In genomic region chr7:130205084-130205947, GRCh38 we compare ENCODE assay signal across 8 cellular contexts. TPM values are rescaled to one million over a fixed set of nuclear protein-coding genes. Genes with fewer than 3 reads are reported as not detected.
DNase-seq lines count a peak whose midpoint lies in the region; ATAC-seq and TF ChIP-seq lines count a peak whose summit lies in the region.

TSS of gene TMEM209 (minus strand) at chr7:130205406. CDS start at chr7:130205375, 31 bp downstream.

- H3K9me3 ChIP-seq in Peyer's patch (no peaks in the 10 kb centered on the region), muscle layer of colon (ENCODE audit: low read length) (no peaks in the 10 kb centered on the region)

- ATAC-seq in GM21737 (IDR thresholded peaks at IDR 0.05; ENCODE audit: unreplicated experiment) (peak; percentile 95), esophagus mucosa (peak; percentile 96)

- peaks cover 17% of the 10 kb centered on the region for H3K79me2 ChIP-seq in KMS-11 (ENCODE audit: insufficient read depth, low read depth)

- H4K20me1 ChIP-seq in KMS-11 (ENCODE audit: insufficient read depth): no peaks in the 10 kb centered on the region

- H3K4me3 ChIP-seq in KMS-11 (IDR thresholded peaks at IDR 0.05; ENCODE audit: insufficient read depth, low read depth, low read length) (peak within 1 kb of the TSS; percentile 67), Peyer's patch (peak within 1 kb of the TSS; percentile 58 to 82 (median 70)), muscle layer of colon (ENCODE audit: low read depth in 1 of 2, low read length in 2 of 2) (peak within 1 kb of the TSS; percentile 66 to 100)

- peak; percentile 78 to 79 for TF ChIP-seq POLR2A in Peyer's patch (IDR thresholded peaks at IDR 0.05)

- TF ChIP-seq CTCF in KMS-11 (conservative IDR thresholded peaks at IDR 0.05; ENCODE audit: low read depth, low read length) (no peak), Peyer's patch (IDR thresholded peaks at IDR 0.05) (no peak)

- H2AFZ ChIP-seq in KMS-11 (ENCODE audit: low read depth): peak within 1 kb of the TSS; percentile 89

- H3K27me3 ChIP-seq in KMS-11 (ENCODE audit: insufficient read depth, low read depth): no peaks in the 10 kb centered on the region
- H3K27me3 ChIP-seq in Peyer's patch: no peaks in the 10 kb centered on the region
- H3K27me3 ChIP-seq in muscle layer of colon (ENCODE audit: control insufficient read depth in 1 of 2, insufficient read depth in 2 of 2, low read length in 2 of 2): no peaks in the 10 kb centered on the region

- H3K4me2 ChIP-seq in KMS-11: peak within 1 kb of the TSS; percentile 49

- H3K27ac ChIP-seq in KMS-11 (peak within 1 kb of the TSS; percentile 73), Peyer's patch (peak within 1 kb of the TSS; percentile 82 to 89 (median 87)), muscle layer of colon (ENCODE audit: low read depth, low read length) (peak within 1 kb of the TSS; percentile 70)

- H3K9ac ChIP-seq in KMS-11 (peak within 1 kb of the TSS; percentile 89), muscle layer of colon (ENCODE audit: low read length) (peak within 1 kb of the TSS; percentile 89)

- peak; percentile 98 for DNase-seq in DMS53 treated with DMSO at 0.1 percent for 48 hours (lab: John Stamatoyannopoulos, UW; ENCODE audit: unreplicated experiment)
- peak; percentile 90 to 98 (median 93) for DNase-seq in Peyer's patch
- DNase-seq in activated T-cell treated with anti-CD3 and anti-CD28 coated beads, Interleukin-2, amount 50 U/mL, for 48 hours: peak; percentile 96
- DNase-seq in stimulated activated CD8-positive, alpha-beta memory T cell treated with anti-CD3 and anti-CD28 coated beads, Interleukin-7, amount 100 ng/mL, for 24 hours (ENCODE audit: low read depth): peak; percentile 88

- H3K4me1 ChIP-seq in KMS-11 (ENCODE audit: low read depth, poor library complexity, severe bottlenecking) (peaks cover 29% of the 10 kb centered on the region), Peyer's patch (peaks cover 0 to 22% (median 0%) of the 10 kb centered on the region in 4 donors), muscle layer of colon (ENCODE audit: insufficient read depth, low read length) (peaks cover 6% of the 10 kb centered on the region)

- peaks cover 10% of the 10 kb centered on the region; the same call in 1 of the 2 replicates for H3K36me3 ChIP-seq in KMS-11 (ENCODE audit: insufficient read depth)
- H3K36me3 ChIP-seq in Peyer's patch: peaks cover 0 to 11% (median 0%) of the 10 kb centered on the region in 3 donors
- peaks cover 27% of the 10 kb centered on the region for H3K36me3 ChIP-seq in muscle layer of colon (ENCODE audit: insufficient read depth, low read length)

RNA-seq across cellular contexts. Expression of gene TMEM209, which starts in this region (rescaled TPM):
- total RNA-seq in Peyer's patch: 10 to 100 TPM; 11.6 to 17.2 (median 15.4) TPM
- 14.9 TPM for total RNA-seq in esophagus mucosa

Comparison
In these comparisons a context has a peak if more than half of its experiments do, and no peak if none do; other contexts are left out.
1. Peak in every context shown above with its lines: DNase-seq, ATAC-seq, H3K4me3 ChIP-seq and H3K27ac ChIP-seq.